ENCODE assay signal across 17 cellular contexts in genomic region chr2:44598731-44599529, GRCh38.
A peak's percentile ranks its signal among the peaks of the same experiment; 100 is the strongest.
DNase-seq lines count a peak whose midpoint lies in the region; ATAC-seq lines count a peak whose summit lies in the region.
"Had no signal": no experiment of that assay in that cellular context is flagged by ENCODE, and none has a peak within 500 bp of the region (broad histone marks: within the 10 kb centered on the region; RNA-seq: fewer than 3 reads in every experiment).

No MANE protein-coding gene starts in this region.

- no peak overlapping the region for H3K27ac Mint-ChIP-seq in activated T-cell treated with anti-CD3 and anti-CD28 coated beads, Interleukin-2, amount 50 U/mL, for 72 hours
- H3K27ac Mint-ChIP-seq: activated naive CD4-positive, alpha-beta T cell treated with anti-CD3 and anti-CD28 coated beads for 36 hours; brain; CD14-positive monocyte; WTC11 had no signal

- peak; percentile 64 for ATAC-seq in HG02610 (IDR thresholded peaks at IDR 0.05; ENCODE audit: unreplicated experiment)
- no peak for ATAC-seq in activated T-cell treated with anti-CD3 and anti-CD28 coated beads, Interleukin-2, amount 50 U/mL, for 72 hours (replicated peaks in 1 of 2)
- ATAC-seq: WTC11 had no signal

- peaks cover 0 to 5% of the 10 kb centered on the region in 2 donors for H3K36me3 Mint-ChIP-seq in activated T-cell treated with anti-CD3 and anti-CD28 coated beads, Interleukin-2, amount 50 U/mL, for 72 hours (ENCODE audit: insufficient read depth in 2 of 2)
- H3K36me3 Mint-ChIP-seq: CD14-positive monocyte had no signal

- no peak overlapping the region for H3K4me3 Mint-ChIP-seq in activated T-cell treated with anti-CD3 and anti-CD28 coated beads, Interleukin-2, amount 50 U/mL, for 72 hours
- H3K4me3 Mint-ChIP-seq: activated naive CD4-positive, alpha-beta T cell treated with anti-CD3 and anti-CD28 coated beads for 36 hours; brain; CD14-positive monocyte; WTC11 had no signal

- peaks cover 6% of the 10 kb centered on the region for H3K4me1 Mint-ChIP-seq in activated T-cell treated with anti-CD3 and anti-CD28 coated beads, Interleukin-2, amount 50 U/mL, for 72 hours (ENCODE audit: low read depth)
- H3K4me1 Mint-ChIP-seq: brain, WTC11 had no signal

- DNase-seq in DMS153 (lab: John Stamatoyannopoulos, UW) (peak; percentile 7), DMS153 treated with DMSO at 0.1 percent for 48 hours (lab: John Stamatoyannopoulos, UW; ENCODE audit: unreplicated experiment) (no peak), NCI-H82 (lab: John Stamatoyannopoulos, UW) (peak; percentile 80), iris pigment epithelial cell (ENCODE audit: low read depth) (peak; percentile 42)
- no peak for DNase-seq in stimulated activated CD4-positive, alpha-beta T cell treated with anti-CD3 and anti-CD28 coated beads, Interleukin-12 subunit alpha, Interleukin-12 subunit beta, amount 100 ng/mL, for 4 hours
- DNase-seq in stimulated activated CD4-positive, alpha-beta T cell treated with anti-CD3 and anti-CD28 coated beads, Interleukin-4, amount 100 ng/mL, for 1 hour: no peak
- DNase-seq in activated T-cell treated with anti-CD3 and anti-CD28 coated beads, Interleukin-2, amount 50 U/mL, for 72 hours: no peak
- DNase-seq: activated naive CD4-positive, alpha-beta T cell treated with anti-CD3 and anti-CD28 coated beads for 36 hours; effector CD4-positive, alpha-beta T cell; foreskin fibroblast; mesenchymal stem cell; NCI-H1436 treated with DMSO at 0.1 percent for 48 hours; stimulated activated naive CD4-positive, alpha-beta T cell had no signal

- no peaks in the 10 kb centered on the region for H3K27me3 Mint-ChIP-seq in activated T-cell treated with anti-CD3 and anti-CD28 coated beads, Interleukin-2, amount 50 U/mL, for 72 hours (ENCODE audit: low read depth)

- peaks cover 0 to 7% of the 10 kb centered on the region in 2 donors for H3K9me3 Mint-ChIP-seq in activated T-cell treated with anti-CD3 and anti-CD28 coated beads, Interleukin-2, amount 50 U/mL, for 72 hours
- H3K9me3 Mint-ChIP-seq: activated naive CD4-positive, alpha-beta T cell treated with anti-CD3 and anti-CD28 coated beads for 36 hours had no signal

Comparison
In these comparisons a context has a peak if more than half of its experiments do, and no peak if none do; other contexts are left out.
1. DNase-seq: peak in DMS153 (single experiment), NCI-H82 (single experiment) and iris pigment epithelial cell (single experiment); none in DMS153 treated with DMSO at 0.1 percent for 48 hours (single experiment), stimulated activated CD4-positive, alpha-beta T cell treated with anti-CD3 and anti-CD28 coated beads, Interleukin-12 subunit alpha, Interleukin-12 subunit beta, amount 100 ng/mL, for 4 hours (single experiment), stimulated activated CD4-positive, alpha-beta T cell treated with anti-CD3 and anti-CD28 coated beads, Interleukin-4, amount 100 ng/mL, for 1 hour (single experiment) and activated T-cell treated with anti-CD3 and anti-CD28 coated beads, Interleukin-2, amount 50 U/mL, for 72 hours (0 of 2).